Comparison of ENCODE assay signal across 10 cellular contexts in the genomic region with DNA sequence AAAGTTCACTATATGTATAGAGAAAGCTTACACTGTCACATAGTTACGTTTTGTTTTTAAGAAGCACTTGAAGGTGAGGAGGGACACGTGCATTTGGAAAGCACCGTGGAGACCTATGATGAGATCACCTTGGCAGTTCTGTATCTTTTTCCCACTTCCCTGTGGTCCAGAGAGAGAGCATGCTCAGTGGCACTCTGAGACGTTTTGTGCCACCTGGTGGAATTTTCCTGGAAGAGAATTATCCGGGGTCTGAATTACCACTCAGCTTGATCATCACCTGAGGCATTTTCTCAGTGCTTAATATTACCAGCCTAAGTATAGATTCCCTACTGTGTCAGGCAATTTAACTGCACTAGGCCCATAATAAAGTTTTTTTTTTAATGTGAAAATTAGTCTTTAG.
DNase-seq lines count a peak whose midpoint lies in the region; ATAC-seq, FAIRE-seq and TF ChIP-seq lines count a peak whose summit lies in the region.
"Had no signal": no experiment of that assay in that cellular context is flagged by ENCODE, and none has a peak within 500 bp of the region (broad histone marks: within the 10 kb centered on the region; RNA-seq: fewer than 3 reads in every experiment).

No MANE protein-coding gene starts in this region.

- in situ Hi-C loops in mammary epithelial cell (cut with MboI; ENCODE audit: low sequenced_read_pairs in 2 of 2) = no loop called here

- H3K27ac ChIP-seq in mammary epithelial cell (ENCODE audit: insufficient read depth, low read depth, low read length) = no peak overlapping the region
- H3K27ac ChIP-seq: parathyroid adenoma had no signal

- no peaks in the 10 kb centered on the region for H3K79me2 ChIP-seq in mammary epithelial cell (ENCODE audit: insufficient read depth, low read length)
- H3K79me2 ChIP-seq: parathyroid adenoma had no signal

- BruUV-seq in mammary epithelial cell (replicated peaks; lab: Mats Ljungman, UMichigan) = no TSS peak

- H3K9me3 ChIP-seq in mammary epithelial cell (replicated peaks; ENCODE audit: insufficient read depth, low read length) = peaks cover 5% of the 10 kb centered on the region

- FAIRE-seq in H54 (lab: Jason Lieb, UNC) = no peak
- FAIRE-seq: A204.1 had no signal

- H3K4me2 ChIP-seq in mammary epithelial cell (ENCODE audit: insufficient read depth, low read depth, low read length) = no peak overlapping the region

- DNase-seq in DMS 273 (lab: John Stamatoyannopoulos, UW; ENCODE audit: unreplicated experiment) (peak; percentile 38), DMS 273 treated with DMSO at 0.1 percent for 48 hours (lab: John Stamatoyannopoulos, UW) (no peak), NCI-H2196 (lab: John Stamatoyannopoulos, UW; ENCODE audit: unreplicated experiment) (peak; percentile 45), mammary epithelial cell (peak; percentile 10), retina (peak; percentile 42), foreskin melanocyte (no peak), H54 (ENCODE audit: insufficient read length, low spot score) (no peak), sciatic nerve (ENCODE audit: low spot score) (no peak)

- CTCF ChIA-PET in mammary epithelial cell (lab: Charles Lee; ENCODE audit: low non-redundant PET) = no interaction called here

- ATAC-seq in sciatic nerve = no peak

- dilution Hi-C loops in mammary epithelial cell (cut with HindIII; ENCODE audit: low sequenced_read_pairs) = no loop called here

- peak in 1 of 2 donors; percentile 15 for TF ChIP-seq CTCF in mammary epithelial cell (conservative IDR thresholded peaks at IDR 0.05 in 1 of 2, IDR thresholded peaks at IDR 0.05 in 1 of 2; ENCODE audit: extremely low read depth in 1 of 2, insufficient read depth in 1 of 2, low read depth in 1 of 2, low read length in 2 of 2)

- intact Hi-C loops in mammary epithelial cell (cut with micrococcal nuclease) (no loop called here), sciatic nerve (cut with DNase I) (no loop called here)

- H4K20me1 ChIP-seq in mammary epithelial cell (ENCODE audit: insufficient read depth, low read length) = no peaks in the 10 kb centered on the region

- H3K4me1 ChIP-seq in mammary epithelial cell (ENCODE audit: insufficient read depth, low read length) = no peaks in the 10 kb centered on the region
- H3K4me1 ChIP-seq: parathyroid adenoma had no signal

- H3K36me3 ChIP-seq in mammary epithelial cell (ENCODE audit: insufficient read depth, low read length) = no peaks in the 10 kb centered on the region

- H3K27me3 ChIP-seq in mammary epithelial cell (ENCODE audit: insufficient read depth, low read length) = peaks cover 1% of the 10 kb centered on the region

- TF ChIP-seq POLR2A in H54 (IDR thresholded peaks at IDR 0.05; ENCODE audit: low read depth, low read length) = no peak

- H2AFZ ChIP-seq in mammary epithelial cell (ENCODE audit: low read depth, low read length) = no peak overlapping the region
- H2AFZ ChIP-seq: parathyroid adenoma had no signal

- H3K9ac ChIP-seq in mammary epithelial cell (ENCODE audit: insufficient read depth, low read length) = no peak overlapping the region
- H3K9ac ChIP-seq: parathyroid adenoma had no signal

- WGBS in mammary epithelial cell (ENCODE audit: low coverage, missing lambda C conversion rate) = 0% methylated on average over 5 of the region's 5 CpGs

- no peak overlapping the region for H3K4me3 ChIP-seq in mammary epithelial cell (replicated peaks in 1 of 3; ENCODE audit: insufficient read depth in 1 of 3, low read depth in 2 of 3, low read length in 3 of 3)

Comparison
In these comparisons a context has a peak if more than half of its experiments do, and no peak if none do; other contexts are left out.
1. DNase-seq: peak in DMS 273 (single experiment), NCI-H2196 (single experiment), mammary epithelial cell (single experiment) and retina (single experiment); none in DMS 273 treated with DMSO at 0.1 percent for 48 hours (single experiment), foreskin melanocyte (single experiment), H54 (single experiment) and sciatic nerve (single experiment).